Comparison of ENCODE assay signal across 8 cellular contexts in the genomic region with DNA sequence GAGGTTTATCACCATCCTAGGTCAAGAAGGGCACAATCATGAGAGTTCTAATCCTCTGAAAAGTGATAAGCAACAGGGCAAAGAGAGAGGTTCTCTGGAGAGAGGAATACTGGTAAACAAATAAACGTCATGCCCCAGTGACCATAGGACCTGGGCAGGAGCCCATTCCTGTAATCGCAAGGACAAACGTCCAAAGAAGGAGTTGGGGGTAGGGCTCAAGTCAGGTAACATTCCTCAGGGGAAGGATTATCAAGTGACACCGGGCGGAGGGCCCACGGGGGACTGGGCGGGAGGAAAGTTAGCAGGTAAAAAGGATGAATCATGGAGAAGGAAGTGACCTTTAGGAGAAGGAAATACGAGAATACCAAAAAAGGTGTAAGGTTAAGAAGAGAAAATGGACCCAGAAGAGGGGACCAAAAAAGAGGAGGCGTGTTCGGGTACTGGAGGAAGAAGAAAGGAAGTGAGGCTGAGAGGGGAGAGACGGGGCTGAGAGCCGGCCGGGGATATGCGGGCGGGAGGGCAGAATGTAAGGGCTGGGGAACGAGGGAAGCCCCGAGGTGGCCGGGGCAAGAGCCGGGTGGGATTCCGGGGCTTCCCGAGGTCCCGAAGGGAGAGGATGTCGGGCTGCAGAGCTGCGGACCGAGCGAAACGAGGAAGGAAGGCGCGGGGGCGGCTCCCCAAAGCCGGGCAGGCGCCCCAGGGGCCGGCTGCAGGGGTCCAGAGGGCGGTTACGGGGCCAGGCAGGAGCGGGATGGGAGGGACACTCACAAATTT. TPM values are rescaled to one million over a fixed set of nuclear protein-coding genes. Genes with fewer than 3 reads are reported as not detected.
A peak's percentile ranks its signal among the peaks of the same experiment; 100 is the strongest.
DNase-seq lines count a peak whose midpoint lies in the region; ATAC-seq and TF ChIP-seq lines count a peak whose summit lies in the region.

No MANE protein-coding gene starts in this region.

- peaks cover 27% of the 10 kb centered on the region for H3K36me3 ChIP-seq in SJCRH30
- H3K36me3 ChIP-seq in right atrium auricular region = peaks cover 29% of the 10 kb centered on the region

- H3K4me1 ChIP-seq in SJCRH30 = peaks cover 12% of the 10 kb centered on the region
- peaks cover 0 to 32% of the 10 kb centered on the region in 2 donors for H3K4me1 ChIP-seq in right atrium auricular region

- H3K27me3 ChIP-seq in SJCRH30 (no peaks in the 10 kb centered on the region), right atrium auricular region (no peaks in the 10 kb centered on the region)

- peak overlapping the region; percentile 77 for H3K27ac ChIP-seq in SJCRH30
- peak overlapping the region; percentile 95 to 97 for H3K27ac ChIP-seq in right atrium auricular region

- no peak for TF ChIP-seq CTCF in right atrium auricular region (IDR thresholded peaks at IDR 0.05)

- no peaks in the 10 kb centered on the region for H3K9me3 ChIP-seq in SJCRH30 (replicated peaks)
- H3K9me3 ChIP-seq in right atrium auricular region = no peaks in the 10 kb centered on the region

- peak overlapping the region; percentile 88 for H3K4me3 ChIP-seq in SJCRH30
- H3K4me3 ChIP-seq in right atrium auricular region = peak overlapping the region; percentile 87 to 90
- H3K4me3 ChIP-seq in skeletal muscle cell (ENCODE audit: low read depth, low read length) = peak overlapping the region; percentile 84

- ATAC-seq in GM21390 (IDR thresholded peaks at IDR 0.05; ENCODE audit: unreplicated experiment) = peak; percentile 28

- peak; percentile 13 for DNase-seq in DMS79 treated with DMSO at 0.1 percent for 48 hours (lab: John Stamatoyannopoulos, UW)
- DNase-seq in HPDE6-E6E7 (ENCODE audit: extremely low spot score) = peak; percentile 67
- DNase-seq in SJCRH30 = peak; percentile 52 to 67
- DNase-seq in activated naive CD8-positive, alpha-beta T cell treated with anti-CD3 and anti-CD28 coated beads, Interleukin-2, amount 50 U/mL, for 16 hours (ENCODE audit: low read depth, low spot score) = peak; percentile 27
- DNase-seq in right atrium auricular region (ENCODE audit: low spot score) = no peak
- no peak for DNase-seq in skeletal muscle cell (ENCODE audit: low read depth)
- DNase-seq in hippocampal formation (lab: John Stamatoyannopoulos, UW) = no peak

RNA-seq across cellular contexts. Expression of a gene that starts 0.6 kb away (rescaled TPM):
- total RNA-seq in SJCRH30 (2014; rRNA removed; shearing (Covaris generic)) = 54.4 and 56.2 TPM in 2 replicates
- 10 to 100 TPM; 18.7 to 82.7 TPM for total RNA-seq in right atrium auricular region

RNA-seq across cellular contexts. Expression of a gene that starts 18.4 kb away (rescaled TPM):
- total RNA-seq in SJCRH30 (2014; rRNA removed; shearing (Covaris generic)) = 102 and 110 TPM in 2 replicates
- total RNA-seq in right atrium auricular region = 10 to 100 TPM; 21.0 to 22.2 TPM

RNA-seq across cellular contexts. Expression of a gene that starts 18.6 kb away (rescaled TPM):
- total RNA-seq in SJCRH30 (2014; rRNA removed; shearing (Covaris generic)) = 1.7 and 2.1 TPM in 2 replicates
- total RNA-seq in right atrium auricular region = 1 to 10 TPM in 1 of 2 donors, under 1 TPM in 1; 0.41 to 1.3 TPM

RNA-seq across cellular contexts. Expression of a gene that starts 33.0 kb away (rescaled TPM):
- 2.0 and 2.1 TPM in 2 replicates for total RNA-seq in SJCRH30 (2014; rRNA removed; shearing (Covaris generic))
- 1 to 10 TPM; 5.1 to 6.4 TPM for total RNA-seq in right atrium auricular region

Comparison
In these comparisons a context has a peak if more than half of its experiments do, and no peak if none do; other contexts are left out.
1. DNase-seq: peak in DMS79 treated with DMSO at 0.1 percent for 48 hours (single experiment), HPDE6-E6E7 (single experiment), SJCRH30 (2 of 2) and activated naive CD8-positive, alpha-beta T cell treated with anti-CD3 and anti-CD28 coated beads, Interleukin-2, amount 50 U/mL, for 16 hours (single experiment); none in right atrium auricular region (single experiment), skeletal muscle cell (single experiment) and hippocampal formation (0 of 2).
2. Peak in every context shown above with its lines, with median percentiles within 50 percentile points of each other: H3K4me3 ChIP-seq.